Comparison of ENCODE assay signal across 8 cellular contexts in the genomic region with DNA sequence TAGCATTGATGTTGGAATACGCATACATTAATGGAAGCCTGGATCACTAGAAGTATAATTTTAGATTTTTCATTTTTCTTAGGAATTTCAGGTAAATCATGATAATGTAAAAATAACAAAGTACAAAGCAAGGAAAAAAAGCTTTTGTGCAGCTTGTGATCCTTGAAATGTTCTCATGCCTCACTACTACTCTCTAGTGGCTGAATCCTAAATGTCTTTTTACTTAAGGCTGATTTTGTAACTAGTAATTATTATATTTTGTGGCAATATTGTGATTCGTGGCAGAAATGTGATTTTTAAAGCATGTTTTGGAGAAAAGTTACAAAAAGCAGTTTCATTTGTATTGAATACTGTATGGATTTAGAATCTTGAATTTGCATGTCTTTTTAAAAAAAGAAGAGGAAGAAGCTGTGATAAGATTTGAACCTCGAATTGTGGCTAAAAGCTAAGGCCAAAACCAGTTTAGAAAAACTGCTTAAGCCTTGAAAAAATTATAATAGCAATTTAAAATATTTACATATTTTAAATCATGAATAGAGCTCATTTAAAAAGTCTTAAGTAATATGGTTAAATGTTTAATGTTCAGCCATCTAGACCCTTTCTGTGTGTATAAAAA. TPM values are rescaled to one million over a fixed set of nuclear protein-coding genes. Genes with fewer than 3 reads are reported as not detected.
A peak's percentile ranks its signal among the peaks of the same experiment; 100 is the strongest.
DNase-seq lines count a peak whose midpoint lies in the region; ATAC-seq and TF ChIP-seq lines count a peak whose summit lies in the region.

No MANE protein-coding gene starts in this region.

- no peak overlapping the region for H3K4me3 Mint-ChIP-seq in glutamatergic neuron (ENCODE audit: unreplicated experiment)
- no peak overlapping the region for H3K4me3 Mint-ChIP-seq in stimulated activated memory B cell treated with anti-CD40 and anti-IgM and Interleukin-4, amounts not matched to agents 10 μg/mL and 1 μg/mL and 100 μg/mL, for 72 hours

- H3K9ac ChIP-seq in SK-N-MC (ENCODE audit: insufficient read length), result no peak overlapping the region

- in situ Hi-C loops in ACHN (cut with HindIII; ENCODE audit: low pct_ligation_motif_present, low pct_unique_long_range_greater_than_20kb, low sequenced_read_pairs), result no loop called here

- no peak overlapping the region for H3K4me3 ChIP-seq in SK-N-MC

- peaks cover 2% of the 10 kb centered on the region for H3K4me1 Mint-ChIP-seq in glutamatergic neuron (ENCODE audit: low read depth, unreplicated experiment)
- H3K4me1 Mint-ChIP-seq in stimulated activated memory B cell treated with anti-CD40 and anti-IgM and Interleukin-4, amounts not matched to agents 10 μg/mL and 1 μg/mL and 100 μg/mL, for 72 hours, result peaks cover 6% of the 10 kb centered on the region

- no peaks in the 10 kb centered on the region for H3K9me3 ChIP-seq in SK-N-MC (ENCODE audit: low read depth, low read length)

- peak; percentile 41 for DNase-seq in ACHN
- DNase-seq in H4 (ENCODE audit: low spot score), result peak; percentile 49
- DNase-seq in SK-N-MC (ENCODE audit: low read depth, low spot score), result no peak
- no peak for DNase-seq in glutamatergic neuron
- DNase-seq in DMS153 treated with DMSO at 0.1 percent for 48 hours (lab: John Stamatoyannopoulos, UW; ENCODE audit: unreplicated experiment), result no peak
- DNase-seq in C1 segment of cervical spinal cord (lab: John Stamatoyannopoulos, UW), result no peak

- peaks cover 1% of the 10 kb centered on the region for H3K9me3 Mint-ChIP-seq in glutamatergic neuron (ENCODE audit: unreplicated experiment)
- H3K9me3 Mint-ChIP-seq in stimulated activated memory B cell treated with anti-CD40 and anti-IgM and Interleukin-4, amounts not matched to agents 10 μg/mL and 1 μg/mL and 100 μg/mL, for 72 hours, result no peaks in the 10 kb centered on the region

- peak overlapping the region; percentile 77 for H3K27ac Mint-ChIP-seq in glutamatergic neuron (ENCODE audit: unreplicated experiment)
- no peak overlapping the region for H3K27ac Mint-ChIP-seq in stimulated activated memory B cell treated with anti-CD40 and anti-IgM and Interleukin-4, amounts not matched to agents 10 μg/mL and 1 μg/mL and 100 μg/mL, for 72 hours

- peak; percentile 52 for TF ChIP-seq CTCF in glutamatergic neuron (IDR thresholded peaks at IDR 0.05; ENCODE audit: partially characterized antibody, unreplicated experiment)

- peaks cover 80% of the 10 kb centered on the region for H3K36me3 ChIP-seq in SK-N-MC (ENCODE audit: insufficient read depth, low read length)

- H3K27me3 Mint-ChIP-seq in glutamatergic neuron (ENCODE audit: unreplicated experiment), result no peaks in the 10 kb centered on the region
- H3K27me3 Mint-ChIP-seq in stimulated activated memory B cell treated with anti-CD40 and anti-IgM and Interleukin-4, amounts not matched to agents 10 μg/mL and 1 μg/mL and 100 μg/mL, for 72 hours, result no peaks in the 10 kb centered on the region

- ATAC-seq in GM18517 (IDR thresholded peaks at IDR 0.05; ENCODE audit: unreplicated experiment), result no peak
- no peak for ATAC-seq in stimulated activated memory B cell treated with anti-CD40 and anti-IgM and Interleukin-4, amounts not matched to agents 10 μg/mL and 1 μg/mL and 100 μg/mL, for 72 hours

- 0 out of 2 replicates have a peak overlapping the region, but pooled peaks have one; percentile 19 for H3K27ac ChIP-seq in SK-N-MC

- peaks cover 2% of the 10 kb centered on the region for H3K36me3 Mint-ChIP-seq in glutamatergic neuron (ENCODE audit: unreplicated experiment)
- H3K36me3 Mint-ChIP-seq in stimulated activated memory B cell treated with anti-CD40 and anti-IgM and Interleukin-4, amounts not matched to agents 10 μg/mL and 1 μg/mL and 100 μg/mL, for 72 hours, result peaks cover 44% of the 10 kb centered on the region

RNA-seq across cellular contexts. Expression of gene U2SURP, which starts 39.0 kb away (rescaled TPM):
- 61.7 and 90.0 TPM in 2 replicates for total RNA-seq in H4 (2014; rRNA removed; shearing (Covaris generic))
- total RNA-seq in glutamatergic neuron (ENCODE audit: unreplicated experiment), result 105 TPM

Comparison
In these comparisons a context has a peak if more than half of its experiments do, and no peak if none do; other contexts are left out.
1. DNase-seq: peak in ACHN (single experiment) and H4 (single experiment); none in SK-N-MC (single experiment), glutamatergic neuron (single experiment), DMS153 treated with DMSO at 0.1 percent for 48 hours (single experiment) and C1 segment of cervical spinal cord (0 of 14).